12 cellular contexts compared by ENCODE assay signal in the genomic region with DNA sequence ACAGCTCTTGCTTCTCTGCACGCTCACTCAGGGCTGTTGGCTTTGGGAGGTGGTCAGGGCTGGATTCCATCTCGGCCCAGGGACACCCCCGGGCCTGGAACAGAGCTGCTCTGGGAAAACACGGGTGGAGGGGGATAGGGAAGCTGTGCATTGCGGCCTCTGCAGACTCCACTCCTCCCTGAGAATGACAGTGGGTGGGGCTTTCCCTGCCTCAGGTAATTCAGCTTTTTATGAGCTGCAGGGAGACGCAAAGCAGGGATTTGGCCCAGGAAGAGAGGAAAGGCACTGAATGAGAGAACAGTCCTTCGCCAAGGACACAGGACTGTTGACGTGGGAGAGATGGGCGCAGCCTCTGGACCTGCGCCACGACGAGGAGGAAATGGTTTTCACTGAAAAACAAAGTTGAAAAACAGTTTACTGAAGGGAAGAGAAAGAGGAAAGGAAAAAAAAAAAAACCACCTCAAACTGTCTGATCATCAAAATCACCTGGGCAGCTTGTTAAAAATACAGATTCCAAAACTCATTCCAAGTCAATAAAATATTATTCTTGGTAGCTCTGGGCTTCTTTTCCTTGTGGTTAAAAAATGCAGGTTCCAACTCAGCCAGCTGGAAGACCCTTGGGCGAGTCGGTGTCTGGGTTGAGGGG.
DNase-seq lines count a peak whose midpoint lies in the region; ATAC-seq and TF ChIP-seq lines count a peak whose summit lies in the region.
"Had no signal": no experiment of that assay in that cellular context is flagged by ENCODE, and none has a peak within 500 bp of the region (broad histone marks: within the 10 kb centered on the region; RNA-seq: fewer than 3 reads in every experiment).

No MANE protein-coding gene starts in this region.

- no peak overlapping the region for H3K27ac ChIP-seq in IMR-90 (ENCODE audit: insufficient read depth, low read length)
- peak overlapping the region in 1 of 3 donors; percentile 5 for H3K27ac ChIP-seq in right lobe of liver
- peak overlapping the region in 17 of 21 experiments; percentile 18 to 88 (median 73) for H3K27ac ChIP-seq in skin epidermis

- H3K18ac ChIP-seq in IMR-90 (ENCODE audit: low read depth, low read length): peak overlapping the region; percentile 6

- peak overlapping the region; percentile 69 for H2BK120ac ChIP-seq in IMR-90 (ENCODE audit: low read depth, low read length)

- H3K56ac ChIP-seq in IMR-90 (ENCODE audit: extremely low read depth, insufficient read depth, low read length): no peak overlapping the region

- no peaks in the 10 kb centered on the region for H3K9me3 ChIP-seq in IMR-90 (ENCODE audit: control insufficient read depth, insufficient read depth, low read length)
- H3K9me3 ChIP-seq in right lobe of liver: no peaks in the 10 kb centered on the region

- TF ChIP-seq POLR2A in IMR-90 (IDR thresholded peaks at IDR 0.05; ENCODE audit: low read depth, low read length) (no peak), right lobe of liver (IDR thresholded peaks at IDR 0.05) (no peak)

- 0 out of 2 replicates have a peak overlapping the region, but pooled peaks have one; percentile 11 for H3K14ac ChIP-seq in IMR-90 (replicated peaks; ENCODE audit: low read depth, low read length)

- no peak overlapping the region for H3K4me2 ChIP-seq in IMR-90 (ENCODE audit: low read depth, low read length)

- POLR2A ChIA-PET in IMR-90 (lab: Charles Lee; ENCODE audit: unreplicated experiment): interaction anchor here (0.6 kb wide), 2 partner anchors 54 to 443 kb away, joined by 3 to 10 read pairs; no protein-coding TSS in a partner anchor

- peak overlapping the region; percentile 77 for H2AFZ ChIP-seq in IMR-90 (replicated peaks; ENCODE audit: low read length, poor library complexity)

- H3K4ac ChIP-seq in IMR-90 (ENCODE audit: low read depth, low read length): peak overlapping the region; percentile 45

- no peak overlapping the region; the same call in 1 of the 2 replicates for H3K23ac ChIP-seq in IMR-90 (ENCODE audit: low read depth, low read length)

- no peak for DNase-seq in IMR-90
- peak; percentile 71 to 77 for DNase-seq in dermis microvascular lymphatic vessel endothelial cell (ENCODE audit: low read depth in 2 of 2)
- DNase-seq in right lobe of liver: no peak
- DNase-seq in NAMALWA (ENCODE audit: low spot score): no peak
- no peak for DNase-seq in T-helper 9 cell
- DNase-seq: activated CD4-positive, alpha-beta T cell treated with anti-CD3 and anti-CD28 coated beads for 48 hours; GOT3; NCI-H1436 treated with DMSO at 0.1 percent for 48 hours; RPMI8226 had no signal

- no peak overlapping the region for H2BK5ac ChIP-seq in IMR-90 (ENCODE audit: low read depth, low read length, poor library complexity, severe bottlenecking)

- peak overlapping the region; percentile 70 for H2AK5ac ChIP-seq in IMR-90 (ENCODE audit: low read depth, low read length)

- dilution Hi-C loops in IMR-90 (cut with HindIII; ENCODE audit: low sequenced_read_pairs, unreplicated experiment): no loop called here

- H2BK15ac ChIP-seq in IMR-90 (ENCODE audit: low read depth, low read length): peak overlapping the region; percentile 60; the same call in 1 of the 3 replicates

- no peak overlapping the region for H3K4me3 ChIP-seq in IMR-90 (ENCODE audit: insufficient read depth, low read depth, low read length)
- H3K4me3 ChIP-seq in right lobe of liver: no peak overlapping the region
- H3K4me3 ChIP-seq in skin epidermis: no peak overlapping the region

- H3K9me1 ChIP-seq in IMR-90 (ENCODE audit: insufficient read depth, low read length): no peaks in the 10 kb centered on the region

- CTCF ChIA-PET in IMR-90 (lab: Yijun Ruan, JAX): interaction anchor here (0.6 kb wide), 1 partner anchor 121 kb away, joined by 3 read pairs; no protein-coding TSS in a partner anchor

- no peaks in the 10 kb centered on the region for H3K79me1 ChIP-seq in IMR-90 (ENCODE audit: low read depth in 1 of 2, low read length in 2 of 2)

- H3K4me1 ChIP-seq in IMR-90 (ENCODE audit: control insufficient read depth, insufficient read depth, low read length) (no peaks in the 10 kb centered on the region; the same call in 1 of the 2 replicates), right lobe of liver (no peaks in the 10 kb centered on the region)

- H3K27me3 ChIP-seq in IMR-90 (ENCODE audit: control insufficient read depth, insufficient read depth, low read length) (no peaks in the 10 kb centered on the region), right lobe of liver (no peaks in the 10 kb centered on the region)

- no peak for ATAC-seq in IMR-90 (ENCODE audit: low read depth)
- peak; percentile 22 to 60 (median 48) for ATAC-seq in right lobe of liver
- no peak for ATAC-seq in GM21367 (IDR thresholded peaks at IDR 0.05; ENCODE audit: unreplicated experiment)
- ATAC-seq in GM18907 (IDR thresholded peaks at IDR 0.05; ENCODE audit: unreplicated experiment): no peak

- in situ Hi-C loops in IMR-90 (cut with MboI; ENCODE audit: low sequenced_read_pairs): no loop called here

- H4K20me1 ChIP-seq in IMR-90 (ENCODE audit: insufficient read depth, low read length): no peaks in the 10 kb centered on the region

- no CpG with 5 or more reads among the region's 14 CpGs for WGBS in IMR-90 (ENCODE audit: extremely low coverage in 2 of 2, insufficient read length in 1 of 2), 2 experiments
- 59% methylated on average over 11 of the region's 14 CpGs for WGBS in right lobe of liver (ENCODE audit: insufficient coverage, low coverage, low lambda C conversion rate, missing lambda C conversion rate)

- H2AK9ac ChIP-seq in IMR-90 (replicated peaks; ENCODE audit: low read depth, low read length, poor library complexity): peak overlapping the region; percentile 34

- H3K36me3 ChIP-seq in IMR-90 (ENCODE audit: control insufficient read depth, insufficient read depth, low read length) (no peaks in the 10 kb centered on the region), right lobe of liver (no peaks in the 10 kb centered on the region)

- peak overlapping the region; percentile 66 for H4K91ac ChIP-seq in IMR-90 (ENCODE audit: insufficient read depth, low read depth, low read length)

- no TSS peak for BruUV-seq in IMR-90 (replicated peaks; lab: Mats Ljungman, UMichigan)

- TF ChIP-seq CTCF in IMR-90 (conservative IDR thresholded peaks at IDR 0.05; ENCODE audit: low read depth, low read length): no peak
- TF ChIP-seq CTCF in right lobe of liver (IDR thresholded peaks at IDR 0.05): no peak

- peak overlapping the region; percentile 33 for H4K5ac ChIP-seq in IMR-90 (ENCODE audit: low read depth, low read length)

- H4K8ac ChIP-seq in IMR-90 (ENCODE audit: low read depth in 2 of 2, low read length in 2 of 2): peak overlapping the region; percentile 61 to 79; a peak in 2 of 4 replicates

- H2BK20ac ChIP-seq in IMR-90 (ENCODE audit: low read depth, low read length): peak overlapping the region; percentile 39; the same call in 1 of the 2 replicates

- no peak overlapping the region for H3K9ac ChIP-seq in IMR-90 (ENCODE audit: low read depth, low read length)

- intact Hi-C loops in IMR-90 (cut with micrococcal nuclease): no loop called here
- intact Hi-C loops in right lobe of liver (cut with DNase I): no loop called here

- no peak for TF ChIP-seq RAD21 in IMR-90 (IDR thresholded peaks at IDR 0.05; ENCODE audit: low read length)

TF ChIP-seq in IMR-90, 13 proteins besides CTCF, POLR2A, EP300 and RAD21:
- TF ChIP-seq CEBPB (IDR thresholded peaks at IDR 0.05; ENCODE audit: low read depth, low read length): no peak
- TF ChIP-seq MAFK (IDR thresholded peaks at IDR 0.05; ENCODE audit: low read depth, low read length): no peak
- TF ChIP-seq MAZ (IDR thresholded peaks at IDR 0.05; ENCODE audit: borderline replicate concordance, low read depth, low read length): no peak
- no peak for TF ChIP-seq FOS (IDR thresholded peaks at IDR 0.05; ENCODE audit: low read depth, low read length)
- no peak for TF ChIP-seq CHD1 (IDR thresholded peaks at IDR 0.05; ENCODE audit: low read depth, low read length)
- TF ChIP-seq, protein P1, sequence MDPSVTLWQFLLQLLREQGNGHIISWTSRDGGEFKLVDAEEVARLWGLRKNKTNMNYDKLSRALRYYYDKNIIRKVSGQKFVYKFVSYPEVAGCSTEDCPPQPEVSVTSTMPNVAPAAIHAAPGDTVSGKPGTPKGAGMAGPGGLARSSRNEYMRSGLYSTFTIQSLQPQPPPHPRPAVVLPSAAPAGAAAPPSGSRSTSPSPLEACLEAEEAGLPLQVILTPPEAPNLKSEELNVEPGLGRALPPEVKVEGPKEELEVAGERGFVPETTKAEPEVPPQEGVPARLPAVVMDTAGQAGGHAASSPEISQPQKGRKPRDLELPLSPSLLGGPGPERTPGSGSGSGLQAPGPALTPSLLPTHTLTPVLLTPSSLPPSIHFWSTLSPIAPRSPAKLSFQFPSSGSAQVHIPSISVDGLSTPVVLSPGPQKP (IDR thresholded peaks at IDR 0.05; ENCODE audit: borderline replicate concordance, low read depth, low read length): no peak
- TF ChIP-seq SMC3 (IDR thresholded peaks at IDR 0.05; ENCODE audit: low read depth, low read length): no peak
- TF ChIP-seq RCOR1 (IDR thresholded peaks at IDR 0.05; ENCODE audit: insufficient replicate concordance, low read length): no peak
- TF ChIP-seq RFX5 (IDR thresholded peaks at IDR 0.05; ENCODE audit: low read depth, low read length): no peak
- TF ChIP-seq NFE2L2 (IDR thresholded peaks at IDR 0.05; ENCODE audit: low read depth, low read length): no peak
- TF ChIP-seq, protein P2, sequence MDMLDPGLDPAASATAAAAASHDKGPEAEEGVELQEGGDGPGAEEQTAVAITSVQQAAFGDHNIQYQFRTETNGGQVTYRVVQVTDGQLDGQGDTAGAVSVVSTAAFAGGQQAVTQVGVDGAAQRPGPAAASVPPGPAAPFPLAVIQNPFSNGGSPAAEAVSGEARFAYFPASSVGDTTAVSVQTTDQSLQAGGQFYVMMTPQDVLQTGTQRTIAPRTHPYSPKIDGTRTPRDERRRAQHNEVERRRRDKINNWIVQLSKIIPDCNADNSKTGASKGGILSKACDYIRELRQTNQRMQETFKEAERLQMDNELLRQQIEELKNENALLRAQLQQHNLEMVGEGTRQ (IDR thresholded peaks at IDR 0.05; ENCODE audit: low read depth, low read length): no peak

Comparison
In these comparisons a context has a peak if more than half of its experiments do, and no peak if none do; other contexts are left out.
1. ATAC-seq: peak in right lobe of liver (4 of 4); none in IMR-90 (single experiment), GM21367 (single experiment) and GM18907 (single experiment).
2. DNase-seq: peak in dermis microvascular lymphatic vessel endothelial cell (2 of 2); none in IMR-90 (single experiment), right lobe of liver (0 of 3), NAMALWA (single experiment) and T-helper 9 cell (single experiment).